17 cellular contexts compared by ENCODE assay signal in the genomic region with DNA sequence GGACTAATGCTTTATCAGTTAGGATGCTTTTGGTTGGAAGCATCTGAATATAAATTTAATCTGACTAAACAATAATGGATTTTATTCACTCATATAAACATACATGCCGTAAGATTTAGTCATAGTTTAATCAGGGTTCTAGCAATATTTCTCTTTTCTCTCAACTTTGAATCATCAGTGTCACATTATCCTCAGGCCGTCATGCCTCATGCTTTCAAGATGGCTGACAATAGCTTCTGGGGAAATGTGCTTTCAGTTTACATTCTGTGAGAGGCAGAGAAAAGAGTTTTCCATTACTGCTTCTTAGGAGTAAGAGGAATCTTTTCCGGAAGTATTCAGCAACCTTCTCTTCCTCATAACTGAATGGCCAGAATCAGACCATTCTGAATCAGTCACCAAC.
A peak's percentile ranks its signal among the peaks of the same experiment; 100 is the strongest.
DNase-seq lines count a peak whose midpoint lies in the region; FAIRE-seq and TF ChIP-seq lines count a peak whose summit lies in the region.
"Had no signal": no experiment of that assay in that cellular context is flagged by ENCODE, and none has a peak within 500 bp of the region (broad histone marks: within the 10 kb centered on the region; RNA-seq: fewer than 3 reads in every experiment).

No MANE protein-coding gene starts in this region.

- no peak overlapping the region for H3K27ac Mint-ChIP-seq in type B pancreatic cell
- H3K27ac Mint-ChIP-seq: activated CD4-positive, alpha-beta T cell treated with anti-CD3 and anti-CD28 coated beads for 36 hours; T-helper 1 cell treated with Interleukin-12 subunit alpha and Interleukin-12 subunit beta and Interleukin-4 antibody, amounts not matched to agents 30 μg/mL and 1 μg/mL, for 36 hours had no signal

- no peaks in the 10 kb centered on the region for H3K27me3 Mint-ChIP-seq in type B pancreatic cell
- H3K27me3 Mint-ChIP-seq: activated CD4-positive, alpha-beta T cell treated with anti-CD3 and anti-CD28 coated beads for 36 hours had no signal

- H3K36me3 Mint-ChIP-seq in type B pancreatic cell: no peaks in the 10 kb centered on the region

- no peak for TF ChIP-seq CTCF in type B pancreatic cell (conservative IDR thresholded peaks at IDR 0.05)

- TF ChIP-seq POLR2A in GM12892 (IDR thresholded peaks at IDR 0.05; ENCODE audit: low read depth, low read length): no peak

- peaks cover 7% of the 10 kb centered on the region for H3K4me1 Mint-ChIP-seq in type B pancreatic cell (ENCODE audit: unreplicated experiment)
- H3K4me1 Mint-ChIP-seq: activated CD4-positive, alpha-beta T cell treated with anti-CD3 and anti-CD28 coated beads for 36 hours had no signal

- H3K4me3 Mint-ChIP-seq in type B pancreatic cell: no peak overlapping the region
- H3K4me3 Mint-ChIP-seq: activated CD4-positive, alpha-beta T cell treated with anti-CD3 and anti-CD28 coated beads for 36 hours; T-helper 1 cell treated with Interleukin-12 subunit alpha and Interleukin-12 subunit beta and Interleukin-4 antibody, amounts not matched to agents 30 μg/mL and 1 μg/mL, for 36 hours had no signal

- DNase-seq in AG08396 (ENCODE audit: low spot score): peak; percentile 29
- peak; percentile 18 for DNase-seq in HT1080 (ENCODE audit: low read depth)
- DNase-seq in astrocyte of the hippocampus (ENCODE audit: low read depth, low spot score): peak; percentile 24
- peak; percentile 12 for DNase-seq in hepatic stellate cell (ENCODE audit: low spot score)
- DNase-seq in type B pancreatic cell (ENCODE audit: extremely low spot score, unreplicated experiment): no peak
- DNase-seq in frontal cortex (ENCODE audit: low spot score in 2 of 2): no peak
- no peak for DNase-seq in iPS-NIHi7 (ENCODE audit: extremely low spot score)
- DNase-seq in GM12892 (ENCODE audit: insufficient read length): no peak
- DNase-seq: ACHN; activated CD4-positive, alpha-beta T cell treated with anti-CD3 and anti-CD28 coated beads for 36 hours; amygdala; dermis blood vessel endothelial cell; left cardiac atrium; NCI-H146; NCI-H510A; psoas muscle had no signal

- no peak for FAIRE-seq in frontal cortex (lab: Jason Lieb, UNC)
- no peak for FAIRE-seq in GM12892 (lab: Jason Lieb, UNC)

- no peaks in the 10 kb centered on the region for H3K9me3 Mint-ChIP-seq in type B pancreatic cell
- H3K9me3 Mint-ChIP-seq: T-helper 1 cell treated with Interleukin-12 subunit alpha and Interleukin-12 subunit beta and Interleukin-4 antibody, amounts not matched to agents 30 μg/mL and 1 μg/mL, for 36 hours had no signal

Comparison
In these comparisons a context has a peak if more than half of its experiments do, and no peak if none do; other contexts are left out.
1. DNase-seq: peak in AG08396 (single experiment), HT1080 (single experiment), astrocyte of the hippocampus (single experiment) and hepatic stellate cell (single experiment); none in type B pancreatic cell (single experiment), frontal cortex (0 of 2), iPS-NIHi7 (single experiment) and GM12892 (single experiment).